In genomic region chrX:15273275-15273674, GRCh38 we compare ENCODE assay signal across 13 cellular contexts. TPM values are rescaled to one million over a fixed set of nuclear protein-coding genes. Genes with fewer than 3 reads are reported as not detected.
"Had no signal": no experiment of that assay in that cellular context is flagged by ENCODE, and none has a peak within 500 bp of the region (broad histone marks: within the 10 kb centered on the region; RNA-seq: fewer than 3 reads in every experiment).

No MANE protein-coding gene starts in this region.

RNA-seq across cellular contexts. Expression of gene ASB11, which starts 42.2 kb away (rescaled TPM):
- total RNA-seq: kidney epithelial cell; left lobe of liver; liver; lower lobe of right lung; lung microvascular endothelial cell; mammary epithelial cell; mesenteric fat pad; mesothelial cell of epicardium; mononuclear cell; mucosa of gallbladder; naive thymus-derived CD4-positive, alpha-beta T cell had no signal
- polyA plus RNA-seq: immature natural killer cell; keratinocyte; mammary epithelial cell; naive thymus-derived CD4-positive, alpha-beta T cell had no signal
